In genomic region chr10:132328738-132329137, GRCh38 we compare ENCODE assay signal across 13 cellular contexts. TPM values are rescaled to one million over a fixed set of nuclear protein-coding genes. Genes with fewer than 3 reads are reported as not detected.
DNase-seq lines count a peak whose midpoint lies in the region; ATAC-seq and TF ChIP-seq lines count a peak whose summit lies in the region.
"Had no signal": no experiment of that assay in that cellular context is flagged by ENCODE, and none has a peak within 500 bp of the region (broad histone marks: within the 10 kb centered on the region; RNA-seq: fewer than 3 reads in every experiment).

No MANE protein-coding gene starts in this region.

- peaks cover 0 to 2% (median 0%) of the 10 kb centered on the region in 4 donors for H3K36me3 ChIP-seq in sigmoid colon

- H3K36me3 Mint-ChIP-seq in T-helper 1 cell treated with Interleukin-12 subunit alpha and Interleukin-12 subunit beta and Interleukin-4 antibody, amounts not matched to agents 30 μg/mL and 1 μg/mL, for 36 hours (ENCODE audit: low read depth) = peaks cover 37% of the 10 kb centered on the region
- H3K36me3 Mint-ChIP-seq in activated B cell treated with CpG ODN at 0.5 μM for 24 hours (ENCODE audit: low read depth) = peaks cover 46% of the 10 kb centered on the region
- peaks cover 11% of the 10 kb centered on the region for H3K36me3 Mint-ChIP-seq in glutamatergic neuron (ENCODE audit: unreplicated experiment)

- no peaks in the 10 kb centered on the region for H3K9me3 Mint-ChIP-seq in T-helper 1 cell treated with Interleukin-12 subunit alpha and Interleukin-12 subunit beta and Interleukin-4 antibody, amounts not matched to agents 30 μg/mL and 1 μg/mL, for 36 hours
- no peaks in the 10 kb centered on the region for H3K9me3 Mint-ChIP-seq in activated B cell treated with CpG ODN at 0.5 μM for 24 hours
- H3K9me3 Mint-ChIP-seq in glutamatergic neuron (ENCODE audit: unreplicated experiment) = peaks cover 12% of the 10 kb centered on the region

- no peak for ATAC-seq in activated B cell treated with CpG ODN at 0.5 μM for 24 hours (ENCODE audit: low read depth)
- no peak for ATAC-seq in HG03565 (IDR thresholded peaks at IDR 0.05; ENCODE audit: unreplicated experiment)

- TF ChIP-seq EP300 in sigmoid colon (IDR thresholded peaks at IDR 0.05) = no peak

- peaks cover 5% of the 10 kb centered on the region for H3K27me3 Mint-ChIP-seq in T-helper 1 cell treated with Interleukin-12 subunit alpha and Interleukin-12 subunit beta and Interleukin-4 antibody, amounts not matched to agents 30 μg/mL and 1 μg/mL, for 36 hours (ENCODE audit: low read depth)
- H3K27me3 Mint-ChIP-seq in activated B cell treated with CpG ODN at 0.5 μM for 24 hours = no peaks in the 10 kb centered on the region
- no peaks in the 10 kb centered on the region for H3K27me3 Mint-ChIP-seq in glutamatergic neuron (ENCODE audit: unreplicated experiment)

- no peak overlapping the region for H3K27ac Mint-ChIP-seq in T-helper 1 cell treated with Interleukin-12 subunit alpha and Interleukin-12 subunit beta and Interleukin-4 antibody, amounts not matched to agents 30 μg/mL and 1 μg/mL, for 36 hours
- peak overlapping the region; percentile 53 for H3K27ac Mint-ChIP-seq in activated B cell treated with CpG ODN at 0.5 μM for 24 hours
- no peak overlapping the region for H3K27ac Mint-ChIP-seq in glutamatergic neuron (ENCODE audit: unreplicated experiment)

- no peaks in the 10 kb centered on the region for H3K27me3 ChIP-seq in sigmoid colon

- peak overlapping the region in 1 of 4 donors; percentile 7 for H3K27ac ChIP-seq in sigmoid colon
- H3K27ac ChIP-seq: epithelial cell of prostate had no signal

- POLR2A ChIA-PET in activated B cell treated with CpG ODN at 0.5 μM for 24 hours (lab: Charles Lee) = no interaction called here

- no peak for TF ChIP-seq POLR2A in sigmoid colon (IDR thresholded peaks at IDR 0.05)

- WGBS in sigmoid colon, 2 donors = 74 to 79% methylated on average over 8 of the region's 8 CpGs

- no peaks in the 10 kb centered on the region for H3K9me3 ChIP-seq in sigmoid colon

- peak overlapping the region; percentile 39 for H3K4me3 Mint-ChIP-seq in T-helper 1 cell treated with Interleukin-12 subunit alpha and Interleukin-12 subunit beta and Interleukin-4 antibody, amounts not matched to agents 30 μg/mL and 1 μg/mL, for 36 hours
- H3K4me3 Mint-ChIP-seq in activated B cell treated with CpG ODN at 0.5 μM for 24 hours = no peak overlapping the region
- H3K4me3 Mint-ChIP-seq in glutamatergic neuron (ENCODE audit: unreplicated experiment) = peak overlapping the region; percentile 46

- TF ChIP-seq CTCF in activated B cell treated with CpG ODN at 0.5 μM for 24 hours (IDR thresholded peaks at IDR 0.05) (no peak), glutamatergic neuron (IDR thresholded peaks at IDR 0.05; ENCODE audit: partially characterized antibody, unreplicated experiment) (no peak), sigmoid colon (IDR thresholded peaks at IDR 0.05) (no peak)

- intact Hi-C loops in activated B cell treated with CpG ODN at 0.5 μM for 24 hours (cut with micrococcal nuclease) = no loop called here
- intact Hi-C loops in sigmoid colon (cut with DNase I) = no loop called here

- H3K4me1 Mint-ChIP-seq in T-helper 1 cell treated with Interleukin-12 subunit alpha and Interleukin-12 subunit beta and Interleukin-4 antibody, amounts not matched to agents 30 μg/mL and 1 μg/mL, for 36 hours (ENCODE audit: low read depth) = peaks cover 51% of the 10 kb centered on the region
- H3K4me1 Mint-ChIP-seq in activated B cell treated with CpG ODN at 0.5 μM for 24 hours = peaks cover 69% of the 10 kb centered on the region
- H3K4me1 Mint-ChIP-seq in glutamatergic neuron (ENCODE audit: low read depth, unreplicated experiment) = peaks cover 20% of the 10 kb centered on the region

- DNase-seq in T-helper 1 cell (no peak), activated B cell treated with CpG ODN at 0.5 μM for 24 hours (no peak), glutamatergic neuron (no peak), sigmoid colon (peak; percentile 58), HK-2 (ENCODE audit: unreplicated experiment) (no peak), HCEC 1CT (no peak)
- DNase-seq: 8988T; activated CD4-positive, alpha-beta T cell treated with anti-CD3 and anti-CD28 coated beads, Interleukin-2, amount 50 U/mL, for 48 hours; NCI-H774; stimulated activated naive CD4-positive, alpha-beta T cell had no signal

- peaks cover 0 to 40% (median 33%) of the 10 kb centered on the region in 4 donors for H3K4me1 ChIP-seq in sigmoid colon

- CTCF ChIA-PET in activated B cell treated with CpG ODN at 0.5 μM for 24 hours (lab: Charles Lee) = no interaction called here

- H3K4me3 ChIP-seq in sigmoid colon = no peak overlapping the region

RNA-seq across cellular contexts. Expression of gene LRRC27, which starts 3.3 kb away (rescaled TPM):
- 9.1 and 15.2 TPM in 2 replicates for total RNA-seq in activated B cell treated with CpG ODN at 0.5 μM for 24 hours
- total RNA-seq in glutamatergic neuron (ENCODE audit: unreplicated experiment) = 13.8 TPM
- total RNA-seq in sigmoid colon = 10 to 100 TPM in 1 of 4 donors, 1 to 10 TPM in 3; 6.1 to 15.5 (median 8.1) TPM
- 1 to 10 TPM; 1.4 to 6.2 (median 1.8) TPM for polyA plus RNA-seq in sigmoid colon

RNA-seq across cellular contexts. Expression of gene STK32C, which starts 21.0 kb away (rescaled TPM):
- 11.0 and 13.8 TPM in 2 replicates for total RNA-seq in activated B cell treated with CpG ODN at 0.5 μM for 24 hours
- 69.2 TPM for total RNA-seq in glutamatergic neuron (ENCODE audit: unreplicated experiment)
- 1 to 10 TPM; 4.3 to 8.4 (median 6.1) TPM for total RNA-seq in sigmoid colon
- 10 to 100 TPM; 10.4 to 12.8 (median 12.6) TPM for polyA plus RNA-seq in sigmoid colon
